1 cellular context compared by ENCODE assay signal in genomic region chr10:21943633-21944265, GRCh38.
TF ChIP-seq lines count a peak whose summit lies in the region.

No MANE protein-coding gene starts in this region.

TF ChIP-seq in K562, 482 proteins besides CTCF, POLR2A, EP300 and RAD21:
- TF ChIP-seq E2F8 (IDR thresholded peaks at IDR 0.05; ENCODE audit: low read depth, partially characterized antibody), result no peak
- no peak for TF ChIP-seq CEBPG (CRISPR knock-in tag; IDR thresholded peaks at IDR 0.05)
- peak; percentile 48 to 80; a peak in 3 of 4 replicates for TF ChIP-seq CEBPG (tag; conservative IDR thresholded peaks at IDR 0.05 in 1 of 2, IDR thresholded peaks at IDR 0.05 in 1 of 2)
- TF ChIP-seq ZBTB49 (CRISPR knock-in tag; IDR thresholded peaks at IDR 0.05; ENCODE audit: borderline replicate concordance), result no peak
- peak; percentile 89 for TF ChIP-seq C11orf30 (IDR thresholded peaks at IDR 0.05; ENCODE audit: low read depth)
- peak; percentile 12; the same call in 1 of the 2 replicates for TF ChIP-seq ZNF384 (IDR thresholded peaks at IDR 0.05; ENCODE audit: low read depth, low read length)
- peak; percentile 66; the same call in 1 of the 2 replicates for TF ChIP-seq ESRRA (IDR thresholded peaks at IDR 0.05; ENCODE audit: borderline replicate concordance, low read depth)
- peak; percentile 86 for TF ChIP-seq MAFG (tag; conservative IDR thresholded peaks at IDR 0.05)
- no peak for TF ChIP-seq FOXK1 (CRISPR knock-in tag; IDR thresholded peaks at IDR 0.05; ENCODE audit: borderline replicate concordance)
- TF ChIP-seq MLLT1 (IDR thresholded peaks at IDR 0.05), result peak in 1 of 2 experiments; percentile 39; a peak in 1 of 4 replicates
- no peak for TF ChIP-seq XRCC4 (IDR thresholded peaks at IDR 0.05; ENCODE audit: extremely low read depth, insufficient read depth, insufficient read length)
- TF ChIP-seq ZNF316 (IDR thresholded peaks at IDR 0.05), result peak; percentile 96
- TF ChIP-seq CEBPB (tag; IDR thresholded peaks at IDR 0.05), result peak; percentile 81
- TF ChIP-seq NFE2 (IDR thresholded peaks at IDR 0.05; ENCODE audit: low read depth), result peak; percentile 12; the same call in 1 of the 2 replicates
- peak; percentile 72 for TF ChIP-seq MAFF (IDR thresholded peaks at IDR 0.05; ENCODE audit: low read length)
- peak; percentile 57; the same call in 1 of the 2 replicates for TF ChIP-seq CREB3L1 (IDR thresholded peaks at IDR 0.05; ENCODE audit: borderline replicate concordance, low read depth)
- TF ChIP-seq MAFK (IDR thresholded peaks at IDR 0.05; ENCODE audit: low read length), result peak; percentile 73
